ENCODE assay signal across 19 cellular contexts in the genomic region with DNA sequence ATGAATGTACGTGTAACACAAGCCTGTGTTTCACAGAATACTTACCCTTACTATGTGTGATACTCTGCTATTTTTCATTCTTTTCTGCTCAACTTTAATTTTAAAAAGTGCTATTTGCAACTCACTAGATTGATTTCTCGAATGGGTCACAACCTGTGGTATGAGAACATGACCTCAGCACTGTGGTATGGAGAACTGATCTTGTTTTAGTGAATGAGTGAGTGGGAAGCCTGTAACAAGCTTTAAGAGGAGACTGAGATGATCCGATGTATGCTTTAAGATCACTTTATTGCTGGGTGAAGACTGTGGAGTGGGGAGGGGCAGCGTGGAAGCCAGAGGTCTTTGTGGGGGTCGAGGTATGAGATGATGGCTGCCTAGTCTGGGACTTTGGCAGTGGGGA. TPM values are rescaled to one million over a fixed set of nuclear protein-coding genes. Genes with fewer than 3 reads are reported as not detected.
DNase-seq lines count a peak whose midpoint lies in the region; ATAC-seq, FAIRE-seq and TF ChIP-seq lines count a peak whose summit lies in the region.
"Had no signal": no experiment of that assay in that cellular context is flagged by ENCODE, and none has a peak within 500 bp of the region (broad histone marks: within the 10 kb centered on the region; RNA-seq: fewer than 3 reads in every experiment).

No MANE protein-coding gene starts in this region.

- no peak overlapping the region for H3K4me3 ChIP-seq in brain microvascular endothelial cell (ENCODE audit: low read depth, low read length)
- no peak overlapping the region for H3K4me3 ChIP-seq in mesendoderm (ENCODE audit: low read length)
- no peak overlapping the region for H3K4me3 ChIP-seq in small intestine (ENCODE audit: low read depth in 1 of 2, low read length in 2 of 2)

- H3K18ac ChIP-seq in mesendoderm (ENCODE audit: low read length), result no peak overlapping the region

- no peak overlapping the region for H2BK15ac ChIP-seq in mesendoderm (replicated peaks; ENCODE audit: low read depth)

- H3K9me3 Mint-ChIP-seq in activated T-cell treated with anti-CD3 and anti-CD28 coated beads, Interleukin-2, amount 50 U/mL, for 4 hours, result no peaks in the 10 kb centered on the region
- H3K9me3 Mint-ChIP-seq: activated naive CD4-positive, alpha-beta T cell treated with anti-CD3 and anti-CD28 coated beads, Interleukin-2, amount 10 ng/mL, durations not matched to agents 7 days and 5 days; effector memory CD8-positive, alpha-beta T cell had no signal

- in situ Hi-C loops in brain microvascular endothelial cell (cut with HindIII; ENCODE audit: low pct_ligation_motif_present, low sequenced_read_pairs), result no loop called here

- no peak overlapping the region for H2AK5ac ChIP-seq in mesendoderm (ENCODE audit: low read length)

- H2BK5ac ChIP-seq in mesendoderm (ENCODE audit: low read length), result no peak overlapping the region

- H2BK120ac ChIP-seq in mesendoderm (ENCODE audit: low read depth, low read length), result no peak overlapping the region

- no peak for ATAC-seq in activated T-cell treated with anti-CD3 and anti-CD28 coated beads, Interleukin-2, amount 50 U/mL, for 4 hours
- no peak for ATAC-seq in esophagus mucosa
- ATAC-seq: effector memory CD8-positive, alpha-beta T cell had no signal

- no CpG with 5 or more reads among the region's 5 CpGs for WGBS in mesendoderm (ENCODE audit: extremely low coverage, insufficient coverage, low lambda C conversion rate)
- 72 to 80% (median 75%) methylated on average over 5 of the region's 5 CpGs for WGBS in small intestine, 3 donors

- peak overlapping the region; percentile 34 for H3K56ac ChIP-seq in mesendoderm (ENCODE audit: low read length)

- H3K4ac ChIP-seq in mesendoderm (ENCODE audit: low read depth, low read length), result no peak overlapping the region

- no peak for FAIRE-seq in small intestine (lab: Jason Lieb, UNC)
- FAIRE-seq: H54 had no signal

- no peaks in the 10 kb centered on the region for H3K79me2 ChIP-seq in mesendoderm (ENCODE audit: control insufficient read depth, insufficient read depth, low read length)

- no peak overlapping the region for H3K9ac ChIP-seq in mesendoderm (ENCODE audit: low read length)

- H4K8ac ChIP-seq in mesendoderm (ENCODE audit: low read depth, low read length), result no peak overlapping the region

- DNase-seq in AG08396 (ENCODE audit: low spot score) (peak; percentile 59), LHCN-M2 (ENCODE audit: low read depth) (peak; percentile 56), brain microvascular endothelial cell (peak; percentile 19), mesendoderm (peak; percentile 60), NCI-H2196 (lab: John Stamatoyannopoulos, UW; ENCODE audit: unreplicated experiment) (no peak), small intestine (no peak)
- DNase-seq in activated T-cell treated with anti-CD3 and anti-CD28 coated beads, Interleukin-2, amount 50 U/mL, for 4 hours, result no peak
- DNase-seq: activated naive CD4-positive, alpha-beta T cell treated with anti-CD3 and anti-CD28 coated beads, Interleukin-2, amount 10 ng/mL, durations not matched to agents 7 days and 5 days; caudate nucleus; effector memory CD8-positive, alpha-beta T cell; foreskin melanocyte; GDM1; NCI-H146; NCI-H226; posterior cingulate gyrus; Right ventricle myocardium superior; T-helper 2 cell had no signal

- H3K36me3 Mint-ChIP-seq in activated T-cell treated with anti-CD3 and anti-CD28 coated beads, Interleukin-2, amount 50 U/mL, for 4 hours (ENCODE audit: insufficient read depth), result peaks cover 29% of the 10 kb centered on the region

- no peak for TF ChIP-seq CTCF in brain microvascular endothelial cell (IDR thresholded peaks at IDR 0.05; ENCODE audit: low read depth, low read length, missing control alignments)

- no peak overlapping the region for H3K27ac ChIP-seq in brain microvascular endothelial cell
- no peak overlapping the region for H3K27ac ChIP-seq in mesendoderm (ENCODE audit: low read depth, low read length)
- no peak overlapping the region for H3K27ac ChIP-seq in small intestine (ENCODE audit: low read depth in 1 of 2, low read length in 1 of 2)

- H3K4me3 Mint-ChIP-seq in activated T-cell treated with anti-CD3 and anti-CD28 coated beads, Interleukin-2, amount 50 U/mL, for 4 hours, result no peak overlapping the region
- H3K4me3 Mint-ChIP-seq: activated naive CD4-positive, alpha-beta T cell treated with anti-CD3 and anti-CD28 coated beads, Interleukin-2, amount 10 ng/mL, durations not matched to agents 7 days and 5 days; effector memory CD8-positive, alpha-beta T cell had no signal

- H3K4me2 ChIP-seq in mesendoderm (ENCODE audit: low read length), result no peak overlapping the region

- no peaks in the 10 kb centered on the region for H3K27me3 ChIP-seq in brain microvascular endothelial cell (replicated peaks)
- H3K27me3 ChIP-seq in mesendoderm (ENCODE audit: insufficient read depth, low read length, poor library complexity), result no peaks in the 10 kb centered on the region
- H3K27me3 ChIP-seq in small intestine (ENCODE audit: control insufficient read depth in 2 of 2, insufficient read depth in 2 of 2, low read length in 2 of 2), result no peaks in the 10 kb centered on the region

- H3K79me1 ChIP-seq in mesendoderm (ENCODE audit: low read length), result no peaks in the 10 kb centered on the region

- H3K9me3 ChIP-seq in small intestine (ENCODE audit: control insufficient read depth, low read depth), result no peaks in the 10 kb centered on the region

- no peak overlapping the region for H3K23ac ChIP-seq in mesendoderm (ENCODE audit: low read length)

- H3K27me3 Mint-ChIP-seq in activated T-cell treated with anti-CD3 and anti-CD28 coated beads, Interleukin-2, amount 50 U/mL, for 4 hours (ENCODE audit: low read depth), result no peaks in the 10 kb centered on the region
- H3K27me3 Mint-ChIP-seq: activated naive CD4-positive, alpha-beta T cell treated with anti-CD3 and anti-CD28 coated beads, Interleukin-2, amount 10 ng/mL, durations not matched to agents 7 days and 5 days; effector memory CD8-positive, alpha-beta T cell had no signal

- H3K36me3 ChIP-seq in brain microvascular endothelial cell (replicated peaks), result peaks cover 14% of the 10 kb centered on the region
- peaks cover 2% of the 10 kb centered on the region for H3K36me3 ChIP-seq in mesendoderm (ENCODE audit: control insufficient read depth, insufficient read depth, low read length)
- H3K36me3 ChIP-seq in small intestine (ENCODE audit: control insufficient read depth in 2 of 2, insufficient read depth in 2 of 2, low read length in 2 of 2), result peaks cover 0 to 3% of the 10 kb centered on the region in 2 donors

- H3K4me1 ChIP-seq in mesendoderm (ENCODE audit: control insufficient read depth, low read depth, low read length) (no peaks in the 10 kb centered on the region), small intestine (ENCODE audit: control insufficient read depth in 2 of 2, insufficient read depth in 1 of 2, low read depth in 1 of 2, low read length in 1 of 2) (no peaks in the 10 kb centered on the region)

- no peak overlapping the region for H4K5ac ChIP-seq in mesendoderm (ENCODE audit: low read length)

- no peaks in the 10 kb centered on the region for H3K4me1 Mint-ChIP-seq in activated T-cell treated with anti-CD3 and anti-CD28 coated beads, Interleukin-2, amount 50 U/mL, for 4 hours (ENCODE audit: low read depth)
- H3K4me1 Mint-ChIP-seq: activated naive CD4-positive, alpha-beta T cell treated with anti-CD3 and anti-CD28 coated beads, Interleukin-2, amount 10 ng/mL, durations not matched to agents 7 days and 5 days had no signal

RNA-seq across cellular contexts. Expression of a gene that starts 21.6 kb away (rescaled TPM):
- total RNA-seq in LHCN-M2 (2014; rRNA removed), result 32.4 and 33.3 TPM in 2 replicates
- polyA plus RNA-seq in LHCN-M2 (2012), result 32.6 TPM
- 21.4 TPM for polyA plus RNA-seq in mesendoderm (2013, experiment 1 of 2)
- polyA plus RNA-seq in mesendoderm (2013, experiment 2 of 2), result 23.3 TPM
- total RNA-seq in activated T-cell treated with anti-CD3 and anti-CD28 coated beads, Interleukin-2, amount 50 U/mL, for 4 hours, result 10 to 100 TPM; 29.8 to 35.4 (median 32.6) TPM
- 10 to 100 TPM in 2 of 3 donors, 1 to 10 TPM in 1; 9.7 to 20.0 (median 19.2) TPM for polyA plus RNA-seq in small intestine
- total RNA-seq in esophagus mucosa, result 21.0 TPM

RNA-seq across cellular contexts. Expression of a gene that starts 27.1 kb away (rescaled TPM):
- 86.0 and 96.7 TPM in 2 replicates for total RNA-seq in LHCN-M2 (2014; rRNA removed)
- polyA plus RNA-seq in LHCN-M2 (2012), result 6.0 TPM
- 25.6 TPM for polyA plus RNA-seq in mesendoderm (2013, experiment 1 of 2)
- polyA plus RNA-seq in mesendoderm (2013, experiment 2 of 2), result 25.8 TPM
- under 1 TPM; 0.19 to 0.78 (median 0.32) TPM for total RNA-seq in activated T-cell treated with anti-CD3 and anti-CD28 coated beads, Interleukin-2, amount 50 U/mL, for 4 hours
- 1 to 10 TPM in 1 of 3 donors, under 1 TPM in 1, not detected in 1; 0.27 to 4.3 TPM for polyA plus RNA-seq in small intestine
- total RNA-seq in esophagus mucosa, result 6.2 TPM

RNA-seq across cellular contexts. Expression of a gene that starts 27.5 kb away (rescaled TPM):
- 51.9 and 55.9 TPM in 2 replicates for total RNA-seq in LHCN-M2 (2014; rRNA removed)
- polyA plus RNA-seq in LHCN-M2 (2012), result 46.7 TPM
- 89.4 TPM for polyA plus RNA-seq in mesendoderm (2013, experiment 1 of 2)
- 88.1 TPM for polyA plus RNA-seq in mesendoderm (2013, experiment 2 of 2)
- 100 to 1,000 TPM; 104 to 109 (median 106) TPM for total RNA-seq in activated T-cell treated with anti-CD3 and anti-CD28 coated beads, Interleukin-2, amount 50 U/mL, for 4 hours
- 10 to 100 TPM; 65.1 to 99.3 (median 71.9) TPM for polyA plus RNA-seq in small intestine
- total RNA-seq in esophagus mucosa, result 47.6 TPM

Comparison
In these comparisons a context has a peak if more than half of its experiments do, and no peak if none do; other contexts are left out.
1. DNase-seq: peak in AG08396 (single experiment), LHCN-M2 (single experiment), brain microvascular endothelial cell (single experiment) and mesendoderm (single experiment); none in NCI-H2196 (single experiment), activated T-cell treated with anti-CD3 and anti-CD28 coated beads, Interleukin-2, amount 50 U/mL, for 4 hours (single experiment) and small intestine (single experiment).
2. RNA of a gene that starts 27.1 kb away (total RNA-seq): 86.0 to 96.7 TPM in LHCN-M2; 6.2 TPM in esophagus mucosa (single experiment) and 0.19 to 0.78 TPM in activated T-cell treated with anti-CD3 and anti-CD28 coated beads, Interleukin-2, amount 50 U/mL, for 4 hours; every median in the first group is over 10 times any median in the second.